ENCODE assay signal across 11 cellular contexts in the genomic region with DNA sequence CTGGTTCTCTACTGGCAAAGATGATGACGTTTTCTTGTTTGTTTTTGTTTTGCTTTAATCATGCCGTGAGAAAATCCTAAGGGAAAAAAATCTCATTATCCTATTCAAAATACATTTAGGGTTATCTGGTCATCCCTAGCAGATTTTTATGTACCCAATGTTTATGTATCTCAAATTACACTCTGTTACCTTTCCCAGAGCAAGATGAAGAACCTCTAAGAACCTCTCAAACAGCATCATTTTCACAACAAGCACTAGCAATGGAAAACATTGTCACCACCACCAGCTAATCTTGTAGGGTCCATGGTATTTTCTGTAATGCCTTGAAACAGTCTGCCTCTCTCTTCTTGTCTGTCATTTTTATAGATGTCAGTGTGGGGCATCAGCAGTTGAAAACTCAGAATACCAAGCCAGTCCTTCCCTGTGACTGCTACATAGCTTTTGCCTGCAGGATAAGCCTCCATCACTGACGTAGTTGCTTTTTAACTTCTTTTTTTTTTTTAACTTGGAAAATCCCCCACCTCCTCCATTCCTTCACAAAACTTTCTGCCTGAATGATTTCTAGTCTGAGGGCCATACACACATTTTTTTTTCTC. TPM values are rescaled to one million over a fixed set of nuclear protein-coding genes. Genes with fewer than 3 reads are reported as not detected.
DNase-seq lines count a peak whose midpoint lies in the region; ATAC-seq and TF ChIP-seq lines count a peak whose summit lies in the region.
"Had no signal": no experiment of that assay in that cellular context is flagged by ENCODE, and none has a peak within 500 bp of the region (broad histone marks: within the 10 kb centered on the region; RNA-seq: fewer than 3 reads in every experiment).

No MANE protein-coding gene starts in this region.

- in situ Hi-C loops in Caki2 (cut with HindIII; ENCODE audit: low pct_unique_long_range_greater_than_20kb, low sequenced_read_pairs) (no loop called here), astrocyte of the spinal cord (cut with HindIII; ENCODE audit: low sequenced_read_pairs) (no loop called here)

- H3K4me1 ChIP-seq in mesodermal cell (ENCODE audit: control insufficient read depth, insufficient read depth, low read length, poor library complexity, severe bottlenecking) (no peaks in the 10 kb centered on the region), right cardiac atrium (ENCODE audit: control insufficient read depth, insufficient read depth, low read length) (no peaks in the 10 kb centered on the region)

- peak; percentile 95 for DNase-seq in Caki2 (ENCODE audit: low read depth)
- peak; percentile 9 for DNase-seq in NCI-H128 (lab: John Stamatoyannopoulos, UW; ENCODE audit: unreplicated experiment)
- peak; percentile 59 for DNase-seq in astrocyte of the spinal cord (ENCODE audit: low read depth, low spot score)
- DNase-seq in activated CD8-positive, alpha-beta memory T cell treated with anti-CD3 and anti-CD28 coated beads for 24 hours: no peak
- DNase-seq in activated CD8-positive, alpha-beta memory T cell treated with anti-CD3 and anti-CD28 coated beads, Interleukin-2, amount 50 U/mL, for 4 hours: no peak
- DNase-seq in right cardiac atrium: no peak
- DNase-seq: activated CD4-positive, alpha-beta memory T cell treated with anti-CD3 and anti-CD28 coated beads for 36 hours; activated naive CD8-positive, alpha-beta T cell treated with anti-CD3 and anti-CD28 coated beads, Interleukin-2, amount 10 ng/mL, durations not matched to agents 7 days and 5 days; spleen had no signal

- H3K27ac ChIP-seq in mesodermal cell (ENCODE audit: low read depth, low read length, severe bottlenecking): no peak overlapping the region
- H3K27ac ChIP-seq in right cardiac atrium (ENCODE audit: low read length): no peak overlapping the region
- H3K27ac ChIP-seq: spleen had no signal

- no peaks in the 10 kb centered on the region for H3K36me3 ChIP-seq in mesodermal cell (ENCODE audit: control insufficient read depth, insufficient read depth, low read length)
- H3K36me3 ChIP-seq: spleen had no signal

- ATAC-seq in right cardiac atrium (no peak), HG03045 (IDR thresholded peaks at IDR 0.05; ENCODE audit: unreplicated experiment) (no peak)

- intact Hi-C loops in right cardiac atrium (cut with DNase I): no loop called here

- H3K9me3 ChIP-seq in mesodermal cell (ENCODE audit: control insufficient read depth, low read length) (no peaks in the 10 kb centered on the region), right cardiac atrium (ENCODE audit: control insufficient read depth, low read length) (no peaks in the 10 kb centered on the region)

- H3K27me3 ChIP-seq in right cardiac atrium (ENCODE audit: control insufficient read depth, insufficient read depth): no peaks in the 10 kb centered on the region

- no peak for TF ChIP-seq CTCF in astrocyte of the spinal cord (IDR thresholded peaks at IDR 0.05; ENCODE audit: low read depth, low read length)

- 54 to 57% methylated on average over 1 to 2 of the region's 3 CpGs for WGBS in mesodermal cell (ENCODE audit: insufficient coverage in 2 of 2), 2 experiments
- WGBS in right cardiac atrium: 35% methylated on average over 3 of the region's 3 CpGs

- H3K4me3 ChIP-seq in astrocyte of the spinal cord (ENCODE audit: low read depth, low read length) (no peak overlapping the region), mesodermal cell (ENCODE audit: extremely low read depth, insufficient read depth, low read length, poor library complexity, severe bottlenecking) (peak overlapping the region; percentile 55), right cardiac atrium (ENCODE audit: low read length) (no peak overlapping the region)
- H3K4me3 ChIP-seq: spleen had no signal

RNA-seq across cellular contexts. Expression of gene SNAP25, which starts 2.4 kb away (rescaled TPM):
- 2.6 and 3.2 TPM in 2 replicates for total RNA-seq in Caki2 (2014; rRNA removed; shearing (Covaris generic); ENCODE audit: low replicate concordance)
- polyA plus RNA-seq in mesodermal cell (2013, experiment 1 of 2): 3.6 TPM
- 3.6 TPM for polyA plus RNA-seq in mesodermal cell (2013, experiment 2 of 2)
- 1 to 10 TPM; 1.9 to 9.0 (median 2.4) TPM for total RNA-seq in right cardiac atrium
- polyA plus RNA-seq in right cardiac atrium: 1.8 TPM
- total RNA-seq: activated naive CD8-positive, alpha-beta T cell treated with anti-CD3 and anti-CD28 coated beads, Interleukin-2, amount 10 ng/mL, durations not matched to agents 7 days and 5 days had no signal

Comparison
In these comparisons a context has a peak if more than half of its experiments do, and no peak if none do; other contexts are left out.
1. DNase-seq: peak in Caki2 (single experiment), NCI-H128 (single experiment) and astrocyte of the spinal cord (single experiment); none in activated CD8-positive, alpha-beta memory T cell treated with anti-CD3 and anti-CD28 coated beads for 24 hours (single experiment), activated CD8-positive, alpha-beta memory T cell treated with anti-CD3 and anti-CD28 coated beads, Interleukin-2, amount 50 U/mL, for 4 hours (single experiment) and right cardiac atrium (0 of 3).